Comparison of ENCODE assay signal across 1 cellular context in genomic region chr17:48241131-48241591, GRCh38.
A peak's percentile ranks its signal among the peaks of the same experiment; 100 is the strongest.
TF ChIP-seq lines count a peak whose summit lies in the region.

No MANE protein-coding gene starts in this region.

TF ChIP-seq in K562, 482 proteins besides CTCF, POLR2A, EP300 and RAD21 (continued from another document and continues in another):
- 0 out of 2 replicates have a peak, but pooled peaks have one; percentile 11 for TF ChIP-seq TEAD4 (IDR thresholded peaks at IDR 0.05; ENCODE audit: low read length)
- no peak for TF ChIP-seq TEAD4 (CRISPR knock-in tag; IDR thresholded peaks at IDR 0.05; ENCODE audit: borderline replicate concordance)
- no peak for TF ChIP-seq ZNF384 (IDR thresholded peaks at IDR 0.05; ENCODE audit: low read depth, low read length)
- no peak for TF ChIP-seq RBM39 (optimal IDR thresholded peaks at IDR 0.05; ENCODE audit: low read depth, low read length)
- TF ChIP-seq AFF4 (CRISPR knock-in tag; IDR thresholded peaks at IDR 0.05), result no peak
- TF ChIP-seq E2F6 (IDR thresholded peaks at IDR 0.05; ENCODE audit: borderline replicate concordance in 1 of 2, extremely low read depth in 1 of 2, insufficient read depth in 1 of 2, insufficient read length in 1 of 2, low read depth in 1 of 2, low read length in 1 of 2, poor library complexity in 1 of 2, severe bottlenecking in 1 of 2), result peak in 1 of 2 experiments; percentile 73
- TF ChIP-seq ZBTB1 (CRISPR knock-in tag; IDR thresholded peaks at IDR 0.05; ENCODE audit: borderline replicate concordance, low read depth), result no peak
- TF ChIP-seq CLOCK (CRISPR knock-in tag; IDR thresholded peaks at IDR 0.05; ENCODE audit: borderline replicate concordance), result peak; percentile 52; the same call in 1 of the 2 replicates
- TF ChIP-seq FUS (optimal IDR thresholded peaks at IDR 0.05; ENCODE audit: low read depth, low read length), result no peak
- TF ChIP-seq POU5F1 (IDR thresholded peaks at IDR 0.05; ENCODE audit: borderline replicate concordance, low read depth, low read length, partially characterized antibody), result no peak
- TF ChIP-seq E2F1 (CRISPR knock-in tag; IDR thresholded peaks at IDR 0.05), result no peak
- no peak for TF ChIP-seq KAT8 (IDR thresholded peaks at IDR 0.05; ENCODE audit: low read depth)
- no peak for TF ChIP-seq IRF2 (CRISPR knock-in tag; IDR thresholded peaks at IDR 0.05)
- TF ChIP-seq MECOM (CRISPR knock-in tag; IDR thresholded peaks at IDR 0.05), result no peak
- no peak for TF ChIP-seq CREB5 (CRISPR knock-in tag; IDR thresholded peaks at IDR 0.05)
- no peak for TF ChIP-seq ETS1 (conservative IDR thresholded peaks at IDR 0.05; ENCODE audit: control insufficient read depth, low read depth, low read length)
- no peak for TF ChIP-seq KDM4B (IDR thresholded peaks at IDR 0.05; ENCODE audit: borderline replicate concordance in 2 of 2, low read depth in 1 of 2)
- no peak for TF ChIP-seq PHF8 (IDR thresholded peaks at IDR 0.05; ENCODE audit: borderline replicate concordance, low read length)
- TF ChIP-seq SIN3B (IDR thresholded peaks at IDR 0.05; ENCODE audit: low read depth), result no peak
- no peak for TF ChIP-seq CAMTA2 (CRISPR knock-in tag; conservative IDR thresholded peaks at IDR 0.05)
- TF ChIP-seq MEF2D (tag; conservative IDR thresholded peaks at IDR 0.05; ENCODE audit: low read depth), result no peak
- TF ChIP-seq ZFX (CRISPR knock-in tag; IDR thresholded peaks at IDR 0.05), result peak; percentile 42
- TF ChIP-seq NR0B1 (IDR thresholded peaks at IDR 0.05; ENCODE audit: partially characterized antibody), result no peak
- peak; percentile 19 for TF ChIP-seq TBP (optimal IDR thresholded peaks at IDR 0.05; ENCODE audit: low read depth, low read length)
- TF ChIP-seq MTA2 (IDR thresholded peaks at IDR 0.05; ENCODE audit: low read depth), result no peak
- no peak for TF ChIP-seq SIRT6 (IDR thresholded peaks at IDR 0.05; ENCODE audit: low read depth, low read length)
- TF ChIP-seq ATF3 (IDR thresholded peaks at IDR 0.05), result no peak; the same call in 1 of the 2 replicates
- no peak for TF ChIP-seq ATF3 (CRISPR knock-in tag; conservative IDR thresholded peaks at IDR 0.05)
- TF ChIP-seq TAL1 (IDR thresholded peaks at IDR 0.05), result no peak
- 0 out of 2 replicates have a peak, but pooled peaks have one; percentile 39 for TF ChIP-seq LCOR (CRISPR knock-in tag; IDR thresholded peaks at IDR 0.05)
- no peak for TF ChIP-seq RFX5 (IDR thresholded peaks at IDR 0.05; ENCODE audit: low read depth, low read length)
- no peak for TF ChIP-seq TCFL5 (CRISPR knock-in tag; conservative IDR thresholded peaks at IDR 0.05)
- no peak for TF ChIP-seq RBBP5 (IDR thresholded peaks at IDR 0.05; ENCODE audit: borderline replicate concordance, insufficient read depth, low read length, poor library complexity, severe bottlenecking)
- TF ChIP-seq RBM17 (IDR thresholded peaks at IDR 0.05; ENCODE audit: borderline replicate concordance, low read depth, low read length), result no peak
- no peak for TF ChIP-seq SMAD1 (IDR thresholded peaks at IDR 0.05; ENCODE audit: low read depth, low read length, partially characterized antibody)
- no peak for TF ChIP-seq ZMIZ1 (IDR thresholded peaks at IDR 0.05; ENCODE audit: low read depth in 2 of 2, low read length in 2 of 2)
- no peak for TF ChIP-seq ZKSCAN1 (IDR thresholded peaks at IDR 0.05; ENCODE audit: low read depth, low read length)
- no peak for TF ChIP-seq KDM5B (IDR thresholded peaks at IDR 0.05; ENCODE audit: insufficient replicate concordance, low read depth, low read length)
- TF ChIP-seq HDAC1 (IDR thresholded peaks at IDR 0.05), result no peak
- no peak for TF ChIP-seq DIDO1 (tag; IDR thresholded peaks at IDR 0.05; ENCODE audit: low read depth)
- TF ChIP-seq ZBTB5 (IDR thresholded peaks at IDR 0.05), result no peak
- no peak for TF ChIP-seq KDM1A (IDR thresholded peaks at IDR 0.05)
